In the genomic region with DNA sequence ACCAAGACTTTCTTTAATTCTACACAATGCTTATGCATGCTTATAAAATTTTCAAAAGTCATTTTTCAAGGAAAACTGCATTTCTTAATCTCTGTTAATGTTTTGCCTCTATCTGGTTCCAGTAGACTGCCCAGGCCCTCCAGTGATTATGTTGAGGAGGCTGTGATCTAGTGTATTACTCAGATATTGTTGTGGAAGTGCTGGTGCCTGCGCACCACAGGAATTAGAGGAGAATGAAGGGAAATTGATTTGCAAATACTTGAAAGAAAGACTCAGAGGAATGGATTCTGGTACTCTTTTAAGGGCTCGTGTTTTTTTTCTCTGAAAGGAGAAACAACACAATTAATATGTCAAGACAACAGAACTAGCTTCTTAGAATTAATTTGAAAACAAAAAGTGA, we compare ENCODE assay signal across 20 cellular contexts.
DNase-seq lines count a peak whose midpoint lies in the region; ATAC-seq and TF ChIP-seq lines count a peak whose summit lies in the region.
"Had no signal": no experiment of that assay in that cellular context is flagged by ENCODE, and none has a peak within 500 bp of the region (broad histone marks: within the 10 kb centered on the region; RNA-seq: fewer than 3 reads in every experiment).

No MANE protein-coding gene starts in this region.

- ATAC-seq in GM19452 (IDR thresholded peaks at IDR 0.05; ENCODE audit: unreplicated experiment) (no peak), HG03354 (IDR thresholded peaks at IDR 0.05; ENCODE audit: poor library complexity, severe bottlenecking, unreplicated experiment) (no peak)
- ATAC-seq in activated naive CD8-positive, alpha-beta T cell treated with anti-CD3 and anti-CD28 coated beads, Interleukin-2, amount 50 U/mL, for 24 hours: no peak
- ATAC-seq: gastroesophageal sphincter, mucosa of descending colon had no signal

- H3K4me2 ChIP-seq in mesenchymal stem cell (ENCODE audit: low read length, poor library complexity, severe bottlenecking): no peak overlapping the region

- no peaks in the 10 kb centered on the region for H3K79me1 ChIP-seq in mesenchymal stem cell (replicated peaks; ENCODE audit: low read length, poor library complexity, severe bottlenecking)

- no peak overlapping the region for H4K91ac ChIP-seq in mesenchymal stem cell (ENCODE audit: low read length)

- in situ Hi-C loops in ACHN (cut with HindIII; ENCODE audit: low pct_ligation_motif_present, low pct_unique_long_range_greater_than_20kb, low sequenced_read_pairs) (no loop called here), astrocyte of the cerebellum (cut with HindIII; ENCODE audit: low sequenced_read_pairs) (no loop called here)

- no peaks in the 10 kb centered on the region for H3K4me1 ChIP-seq in mesenchymal stem cell (ENCODE audit: control insufficient read depth, insufficient read depth, low read depth, low read length)
- H3K4me1 ChIP-seq: gastroesophageal sphincter, left ventricle myocardium inferior, right atrium auricular region, tibial nerve had no signal

- no peaks in the 10 kb centered on the region for H3K27me3 Mint-ChIP-seq in activated naive CD8-positive, alpha-beta T cell treated with anti-CD3 and anti-CD28 coated beads, Interleukin-2, amount 50 U/mL, for 24 hours
- H3K27me3 Mint-ChIP-seq: activated CD4-positive, alpha-beta T cell treated with anti-CD3 and anti-CD28 coated beads, Interleukin-2, amount 10 ng/mL, durations not matched to agents 24 days and 14 days; CD4-positive, alpha-beta T cell had no signal

- no peaks in the 10 kb centered on the region for H3K4me1 Mint-ChIP-seq in activated naive CD8-positive, alpha-beta T cell treated with anti-CD3 and anti-CD28 coated beads, Interleukin-2, amount 50 U/mL, for 24 hours
- H3K4me1 Mint-ChIP-seq: activated CD4-positive, alpha-beta T cell treated with anti-CD3 and anti-CD28 coated beads, Interleukin-2, amount 10 ng/mL, durations not matched to agents 24 days and 14 days had no signal

- H3K4me3 Mint-ChIP-seq in activated naive CD8-positive, alpha-beta T cell treated with anti-CD3 and anti-CD28 coated beads, Interleukin-2, amount 50 U/mL, for 24 hours: no peak overlapping the region
- H3K4me3 Mint-ChIP-seq: activated CD4-positive, alpha-beta T cell treated with anti-CD3 and anti-CD28 coated beads, Interleukin-2, amount 10 ng/mL, durations not matched to agents 24 days and 14 days; CD4-positive, alpha-beta T cell had no signal

- no peak overlapping the region for H2BK15ac ChIP-seq in mesenchymal stem cell (ENCODE audit: low read depth, poor library complexity, severe bottlenecking)

- H2BK5ac ChIP-seq in mesenchymal stem cell (ENCODE audit: low read depth, low read length, poor library complexity, severe bottlenecking): no peak overlapping the region

- no peak overlapping the region for H2BK120ac ChIP-seq in mesenchymal stem cell (ENCODE audit: low read depth, low read length)

- no peak overlapping the region for H2BK12ac ChIP-seq in mesenchymal stem cell (ENCODE audit: low read length in 2 of 2)

- H3K18ac ChIP-seq in mesenchymal stem cell (ENCODE audit: low read depth in 1 of 2, low read length in 2 of 2): no peak overlapping the region

- H3K36me3 ChIP-seq in mesenchymal stem cell (ENCODE audit: control insufficient read depth in 1 of 2, insufficient read depth in 2 of 2, low read depth in 1 of 2, low read length in 2 of 2): no peaks in the 10 kb centered on the region
- H3K36me3 ChIP-seq: gastroesophageal sphincter, left ventricle myocardium inferior, right atrium auricular region, tibial nerve had no signal

- no peak overlapping the region for H2AK5ac ChIP-seq in mesenchymal stem cell (ENCODE audit: low read length, severe bottlenecking)

- no peak overlapping the region for H3K4ac ChIP-seq in mesenchymal stem cell (ENCODE audit: low read depth in 1 of 2, low read length in 2 of 2)

- no peak overlapping the region for H3K14ac ChIP-seq in mesenchymal stem cell (ENCODE audit: low read length in 2 of 2)

- H3K27ac Mint-ChIP-seq in activated naive CD8-positive, alpha-beta T cell treated with anti-CD3 and anti-CD28 coated beads, Interleukin-2, amount 50 U/mL, for 24 hours: no peak overlapping the region
- H3K27ac Mint-ChIP-seq: activated CD4-positive, alpha-beta T cell treated with anti-CD3 and anti-CD28 coated beads, Interleukin-2, amount 10 ng/mL, durations not matched to agents 24 days and 14 days; CD4-positive, alpha-beta T cell had no signal

- H3K9me3 Mint-ChIP-seq in activated naive CD8-positive, alpha-beta T cell treated with anti-CD3 and anti-CD28 coated beads, Interleukin-2, amount 50 U/mL, for 24 hours: peaks cover 4% of the 10 kb centered on the region
- H3K9me3 Mint-ChIP-seq: activated CD4-positive, alpha-beta T cell treated with anti-CD3 and anti-CD28 coated beads, Interleukin-2, amount 10 ng/mL, durations not matched to agents 24 days and 14 days; CD4-positive, alpha-beta T cell had no signal

- H3K4me3 ChIP-seq in astrocyte of the cerebellum (ENCODE audit: low read depth, low read length) (no peak overlapping the region), mesenchymal stem cell (ENCODE audit: insufficient read depth in 1 of 2, low read depth in 1 of 2, low read length in 2 of 2) (no peak overlapping the region)
- H3K4me3 ChIP-seq: gastroesophageal sphincter, left ventricle myocardium inferior, mucosa of descending colon, right atrium auricular region, tibial nerve had no signal

- no peaks in the 10 kb centered on the region for H3K27me3 ChIP-seq in mesenchymal stem cell (ENCODE audit: control insufficient read depth in 1 of 2, insufficient read depth in 1 of 2, low read length in 2 of 2)
- H3K27me3 ChIP-seq: gastroesophageal sphincter, right atrium auricular region, tibial nerve had no signal

- H4K8ac ChIP-seq in mesenchymal stem cell (ENCODE audit: low read length): no peak overlapping the region

- no peaks in the 10 kb centered on the region for H3K9me3 ChIP-seq in mesenchymal stem cell (ENCODE audit: control insufficient read depth, low read length)
- H3K9me3 ChIP-seq: gastroesophageal sphincter, left ventricle myocardium inferior, mucosa of descending colon, right atrium auricular region, tibial nerve had no signal

- H3K9ac ChIP-seq in mesenchymal stem cell (ENCODE audit: low read length): no peak overlapping the region

- no peaks in the 10 kb centered on the region for H3K36me3 Mint-ChIP-seq in activated naive CD8-positive, alpha-beta T cell treated with anti-CD3 and anti-CD28 coated beads, Interleukin-2, amount 50 U/mL, for 24 hours (ENCODE audit: low read depth)

- no peak overlapping the region for H3K27ac ChIP-seq in mesenchymal stem cell (ENCODE audit: low read length, poor library complexity, severe bottlenecking)
- H3K27ac ChIP-seq: gastroesophageal sphincter, left ventricle myocardium inferior, right atrium auricular region, tibial nerve had no signal

- peak; percentile 64 for DNase-seq in ACHN
- peak; percentile 19 for DNase-seq in GM04504 (ENCODE audit: low read depth)
- DNase-seq in astrocyte of the cerebellum (ENCODE audit: low read depth): peak; percentile 3
- peak; percentile 58 for DNase-seq in glomerular visceral epithelial cell (ENCODE audit: extremely low spot score)
- no peak for DNase-seq in activated naive CD8-positive, alpha-beta T cell treated with anti-CD3 and anti-CD28 coated beads, Interleukin-2, amount 50 U/mL, for 24 hours
- no peak for DNase-seq in mesenchymal stem cell
- DNase-seq: activated CD4-positive, alpha-beta T cell treated with anti-CD3 and anti-CD28 coated beads, Interleukin-2, amount 10 ng/mL, durations not matched to agents 24 days and 14 days; activated CD8-positive, alpha-beta memory T cell treated with anti-CD3 and anti-CD28 coated beads, Interleukin-2, amount 50 U/mL, for 48 hours; activated gamma-delta T cell; CD4-positive, alpha-beta T cell; left ventricle myocardium inferior; mucosa of descending colon; NCI-H1417; nucleus accumbens; stimulated activated naive CD4-positive, alpha-beta T cell had no signal

- H2AFZ ChIP-seq in mesenchymal stem cell (ENCODE audit: low read depth, low read length): no peak overlapping the region

- 100% methylated on average over 1 of the region's 2 CpGs for WGBS in mesenchymal stem cell

- TF ChIP-seq CTCF in astrocyte of the cerebellum (IDR thresholded peaks at IDR 0.05; ENCODE audit: low read depth, low read length, missing control alignments): no peak

- no peak overlapping the region for H3K23ac ChIP-seq in mesenchymal stem cell (ENCODE audit: low read length in 2 of 2)

Comparison
In these comparisons a context has a peak if more than half of its experiments do, and no peak if none do; other contexts are left out.
1. DNase-seq: peak in ACHN (single experiment), GM04504 (single experiment), astrocyte of the cerebellum (single experiment) and glomerular visceral epithelial cell (single experiment); none in activated naive CD8-positive, alpha-beta T cell treated with anti-CD3 and anti-CD28 coated beads, Interleukin-2, amount 50 U/mL, for 24 hours (single experiment) and mesenchymal stem cell (single experiment).